In genomic region chr22:25123677-25124076, GRCh38 we compare ENCODE assay signal across 16 cellular contexts.
DNase-seq lines count a peak whose midpoint lies in the region; ATAC-seq and TF ChIP-seq lines count a peak whose summit lies in the region.
"Had no signal": no experiment of that assay in that cellular context is flagged by ENCODE, and none has a peak within 500 bp of the region (broad histone marks: within the 10 kb centered on the region; RNA-seq: fewer than 3 reads in every experiment).

No MANE protein-coding gene starts in this region.

- H3K79me2 ChIP-seq in smooth muscle cell (ENCODE audit: low read depth): no peaks in the 10 kb centered on the region

- intact Hi-C loops in gastrocnemius medialis (cut with DNase I; ENCODE audit: low total_unique reads): no loop called here
- intact Hi-C loops in colonic mucosa (cut with DNase I): no loop called here

- no peak overlapping the region for H3K27ac ChIP-seq in HEK293 (ENCODE audit: extremely low read depth, low read depth, low read length)
- peak overlapping the region; percentile 28; the same call in 1 of the 2 replicates for H3K27ac ChIP-seq in RWPE1
- peak overlapping the region in 3 of 4 donors; percentile 4 to 49 (median 31) for H3K27ac ChIP-seq in gastrocnemius medialis
- no peak overlapping the region for H3K27ac ChIP-seq in colonic mucosa
- no peak overlapping the region for H3K27ac ChIP-seq in smooth muscle cell (ENCODE audit: low read depth)
- H3K27ac ChIP-seq: GM23248 had no signal

- in situ Hi-C loops in gastrocnemius medialis (cut with MboI; ENCODE audit: low sequenced_read_pairs in 4 of 4): no loop called here

- no peak overlapping the region for H2AFZ ChIP-seq in smooth muscle cell (ENCODE audit: low read depth)
- H2AFZ ChIP-seq: GM23248 had no signal

- H3K4me2 ChIP-seq in smooth muscle cell: no peak overlapping the region

- H3K4me3 ChIP-seq in HEK293 (ENCODE audit: low read depth, low read length): no peak overlapping the region
- H3K4me3 ChIP-seq in gastrocnemius medialis: no peak overlapping the region
- no peak overlapping the region for H3K4me3 ChIP-seq in colonic mucosa
- H3K4me3 ChIP-seq in smooth muscle cell: no peak overlapping the region
- H3K4me3 ChIP-seq: GM23248 had no signal

- H3K9ac ChIP-seq in colonic mucosa (ENCODE audit: low read depth in 2 of 2, low read length in 2 of 2) (no peak overlapping the region), smooth muscle cell (ENCODE audit: low read depth) (no peak overlapping the region)
- H3K9ac ChIP-seq: GM23248 had no signal

- H3K36me3 ChIP-seq in HEK293 (ENCODE audit: control insufficient read depth in 2 of 2, insufficient read depth in 1 of 2, low read length in 2 of 2) (peaks cover 0 to 5% of the 10 kb centered on the region in 2 experiments; a peak in 1 of 3 replicates), gastrocnemius medialis (no peaks in the 10 kb centered on the region), colonic mucosa (no peaks in the 10 kb centered on the region), smooth muscle cell (ENCODE audit: low read depth) (no peaks in the 10 kb centered on the region)

- 97% methylated on average over 3 of the region's 3 CpGs for WGBS in smooth muscle cell (ENCODE audit: low lambda C conversion rate)

- POLR2A ChIA-PET in HEK293 (lab: Yijun Ruan, JAX) (no interaction called here), RWPE1 (lab: Yijun Ruan, JAX; ENCODE audit: low non-redundant PET) (no interaction called here)

- no peaks in the 10 kb centered on the region for H3K9me3 ChIP-seq in HEK293 (ENCODE audit: control insufficient read depth, insufficient read depth, low read depth, low read length)
- no peaks in the 10 kb centered on the region for H3K9me3 ChIP-seq in gastrocnemius medialis
- H3K9me3 ChIP-seq in colonic mucosa: no peaks in the 10 kb centered on the region
- no peaks in the 10 kb centered on the region for H3K9me3 ChIP-seq in smooth muscle cell (replicated peaks; ENCODE audit: low read depth)

- CTCF ChIA-PET in HEK293 (lab: Yijun Ruan, JAX): interaction anchor here (0.5 to 0.9 kb wide), 2 partner anchors 12 to 463 kb away, joined by 3 read pairs; no protein-coding TSS in a partner anchor
- CTCF ChIA-PET in RWPE1 (lab: Yijun Ruan, JAX): interaction anchor here (0.6 kb wide), 1 partner anchor 13 kb away, joined by 3 read pairs; no protein-coding TSS in a partner anchor

- no peak for TF ChIP-seq POLR2A in gastrocnemius medialis (IDR thresholded peaks at IDR 0.05)

- peaks cover 17% of the 10 kb centered on the region for H4K20me1 ChIP-seq in smooth muscle cell (ENCODE audit: low read depth)

- no peak for TF ChIP-seq CTCF in HEK293 (tag by site-specific recombination; IDR thresholded peaks at IDR 0.05)
- no peak for TF ChIP-seq CTCF in RWPE1 (conservative IDR thresholded peaks at IDR 0.05; ENCODE audit: low read depth)
- no peak for TF ChIP-seq CTCF in gastrocnemius medialis (IDR thresholded peaks at IDR 0.05 in 4 of 5, conservative IDR thresholded peaks at IDR 0.05 in 1 of 5)
- TF ChIP-seq CTCF in colonic mucosa (IDR thresholded peaks at IDR 0.05): no peak
- TF ChIP-seq CTCF in smooth muscle cell (IDR thresholded peaks at IDR 0.05; ENCODE audit: borderline replicate concordance, insufficient read depth, poor library complexity, severe bottlenecking): no peak

- H3K4me1 ChIP-seq in HEK293 (ENCODE audit: control insufficient read depth, insufficient read depth, low read length): no peaks in the 10 kb centered on the region
- H3K4me1 ChIP-seq in gastrocnemius medialis: peaks cover 31 to 64% of the 10 kb centered on the region in 2 donors
- H3K4me1 ChIP-seq in colonic mucosa: no peaks in the 10 kb centered on the region
- H3K4me1 ChIP-seq in smooth muscle cell (ENCODE audit: low read depth): peaks cover 17% of the 10 kb centered on the region

- ATAC-seq in gastrocnemius medialis: no peak

- DNase-seq in RWPE1 (ENCODE audit: low spot score): no peak
- DNase-seq in gastrocnemius medialis: no peak
- no peak for DNase-seq in NCI-H2196 (lab: John Stamatoyannopoulos, UW; ENCODE audit: unreplicated experiment)
- DNase-seq in colonic mucosa: no peak
- DNase-seq in smooth muscle cell (lab: John Stamatoyannopoulos, UW; ENCODE audit: unreplicated experiment): no peak
- DNase-seq: C1 segment of cervical spinal cord; Calu3; CD4-positive, alpha-beta memory T cell; COR-L47; DMS53; DMS79 treated with DMSO at 0.1 percent for 48 hours; GF-D8; GM23248; H7; HCEC 1CT had no signal

- H3K27me3 ChIP-seq in gastrocnemius medialis: no peaks in the 10 kb centered on the region
- no peaks in the 10 kb centered on the region for H3K27me3 ChIP-seq in colonic mucosa
- no peaks in the 10 kb centered on the region for H3K27me3 ChIP-seq in smooth muscle cell (ENCODE audit: low read depth)

- H3F3A ChIP-seq in smooth muscle cell (ENCODE audit: low read depth): no peaks in the 10 kb centered on the region

TF ChIP-seq in HEK293, 187 proteins besides CTCF, POLR2A, EP300 and RAD21:
- no peak for TF ChIP-seq ZNF19 (tag by site-specific recombination; IDR thresholded peaks at IDR 0.05; ENCODE audit: low read depth)
- TF ChIP-seq ZNF768 (tag by site-specific recombination; IDR thresholded peaks at IDR 0.05): no peak
- TF ChIP-seq RBAK (tag by site-specific recombination; IDR thresholded peaks at IDR 0.05): peak; percentile 87; the same call in 1 of the 2 replicates
TF ChIP-seq in HEK293: peak in this region for 1.

Comparison
In these comparisons a context has a peak if more than half of its experiments do, and no peak if none do; other contexts are left out.
1. H3K27ac ChIP-seq: peak in RWPE1 (single experiment) and gastrocnemius medialis (3 of 4); none in HEK293 (single experiment), colonic mucosa (single experiment) and smooth muscle cell (single experiment).